Comparison of ENCODE assay signal across 26 cellular contexts in genomic region chr1:54614558-54614957, GRCh38. TPM values are rescaled to one million over a fixed set of nuclear protein-coding genes. Genes with fewer than 3 reads are reported as not detected.
DNase-seq lines count a peak whose midpoint lies in the region; ATAC-seq, FAIRE-seq and TF ChIP-seq lines count a peak whose summit lies in the region.
"Had no signal": no experiment of that assay in that cellular context is flagged by ENCODE, and none has a peak within 500 bp of the region (broad histone marks: within the 10 kb centered on the region; RNA-seq: fewer than 3 reads in every experiment).

No MANE protein-coding gene starts in this region.

- FAIRE-seq in kidney (lab: Jason Lieb, UNC): no peak
- FAIRE-seq in small intestine (lab: Jason Lieb, UNC): no peak
- FAIRE-seq: D721Med, RCC 7860 had no signal

- no peak overlapping the region for H3K4me2 ChIP-seq in trophoblast cell (ENCODE audit: low read length)

- H2AFZ ChIP-seq in trophoblast cell (ENCODE audit: insufficient read depth, low read length, poor library complexity): no peak overlapping the region

- no peak for ATAC-seq in naive thymus-derived CD8-positive, alpha-beta T cell

- no peak overlapping the region for H3K18ac ChIP-seq in trophoblast cell (ENCODE audit: low read length)

- H3K36me3 ChIP-seq in Caco-2 (ENCODE audit: control insufficient read depth, insufficient read depth, low read length) (no peaks in the 10 kb centered on the region), HEK293 (ENCODE audit: control insufficient read depth in 2 of 2, insufficient read depth in 1 of 2, low read length in 2 of 2) (no peaks in the 10 kb centered on the region), kidney (ENCODE audit: control insufficient read depth in 1 of 2, insufficient read depth in 2 of 2, low read length in 2 of 2) (peaks cover 0 to 17% of the 10 kb centered on the region in 2 donors), small intestine (ENCODE audit: control insufficient read depth in 2 of 2, insufficient read depth in 2 of 2, low read length in 2 of 2) (no peaks in the 10 kb centered on the region), trophoblast cell (ENCODE audit: control insufficient read depth in 1 of 2, insufficient read depth in 2 of 2, low read length in 2 of 2) (no peaks in the 10 kb centered on the region)

- H3K4ac ChIP-seq in trophoblast cell (ENCODE audit: low read depth, low read length): no peak overlapping the region

- peaks cover under 1% of the 10 kb centered on the region for H3K36me3 Mint-ChIP-seq in Caco-2 (ENCODE audit: insufficient read depth, unreplicated experiment)
- H3K36me3 Mint-ChIP-seq in naive thymus-derived CD8-positive, alpha-beta T cell: no peaks in the 10 kb centered on the region
- H3K36me3 Mint-ChIP-seq: CD8-positive, alpha-beta memory T cell had no signal

- CTCF ChIA-PET in Caco-2 (lab: Charles Lee): no interaction called here
- CTCF ChIA-PET in HEK293 (lab: Yijun Ruan, JAX): interaction anchor here (0.6 kb wide), 1 partner anchor 1055 kb away, joined by 3 read pairs; no protein-coding TSS in a partner anchor

- no peak overlapping the region for H4K8ac ChIP-seq in trophoblast cell (ENCODE audit: low read depth, low read length)

- peaks cover 2% of the 10 kb centered on the region for H3K79me1 ChIP-seq in trophoblast cell (ENCODE audit: low read length)

- DNase-seq in Caco-2 (no peak), kidney (peak; percentile 57), small intestine (peak; percentile 49), RPMI8226 (no peak), trophoblast cell (no peak)
- DNase-seq in naive thymus-derived CD8-positive, alpha-beta T cell: no peak
- DNase-seq: CD8-positive, alpha-beta memory T cell; EL; GF-D8; GOT3; HFFc6; KG1; NCI-H1092 treated with DMSO at 0.1 percent for 48 hours; NCI-H146; NCI-H2029; NCI-H2227 treated with DMSO at 0.1 percent for 48 hours; NCI-H510A; SHP77; SW 1271 had no signal

- H3K27ac Mint-ChIP-seq in Caco-2 (ENCODE audit: unreplicated experiment): peak overlapping the region; percentile 20
- H3K27ac Mint-ChIP-seq in naive thymus-derived CD8-positive, alpha-beta T cell: no peak overlapping the region
- H3K27ac Mint-ChIP-seq: HFFc6 had no signal

- intact Hi-C loops in Caco-2 (cut with micrococcal nuclease; ENCODE audit: unreplicated experiment): no loop called here
- intact Hi-C loops in kidney (cut with DNase I): no loop called here

- peaks cover 2% of the 10 kb centered on the region for H3K79me2 ChIP-seq in trophoblast cell (ENCODE audit: control insufficient read depth, insufficient read depth, low read length, poor library complexity)

- no peak overlapping the region for H2BK120ac ChIP-seq in trophoblast cell (ENCODE audit: insufficient read depth, low read length, poor library complexity)

- H2BK5ac ChIP-seq in trophoblast cell (ENCODE audit: low read depth, low read length, poor library complexity): no peak overlapping the region

- no peak overlapping the region for H2AK5ac ChIP-seq in trophoblast cell (ENCODE audit: low read length)

- H3K27ac ChIP-seq in HEK293 (ENCODE audit: extremely low read depth, low read depth, low read length) (no peak overlapping the region), kidney (ENCODE audit: low read depth in 2 of 2, low read length in 2 of 2) (no peak overlapping the region), small intestine (ENCODE audit: low read depth in 1 of 2, low read length in 1 of 2) (no peak overlapping the region), trophoblast cell (ENCODE audit: low read depth, low read length) (no peak overlapping the region)
- H3K27ac ChIP-seq: C4-2B had no signal

- no peaks in the 10 kb centered on the region for H3K9me3 Mint-ChIP-seq in Caco-2 (ENCODE audit: unreplicated experiment)
- H3K9me3 Mint-ChIP-seq in naive thymus-derived CD8-positive, alpha-beta T cell: no peaks in the 10 kb centered on the region
- H3K9me3 Mint-ChIP-seq: CD8-positive, alpha-beta memory T cell; HFFc6 had no signal

- no TSS peak for BruUV-seq in Caco-2 (replicated peaks; lab: Mats Ljungman, UMichigan)

- H3K9me3 ChIP-seq in Caco-2 (no peaks in the 10 kb centered on the region), HEK293 (ENCODE audit: control insufficient read depth, insufficient read depth, low read depth, low read length) (no peaks in the 10 kb centered on the region), kidney (ENCODE audit: control insufficient read depth in 1 of 2, low read length in 2 of 2) (no peaks in the 10 kb centered on the region), small intestine (ENCODE audit: control insufficient read depth, low read depth) (no peaks in the 10 kb centered on the region), trophoblast cell (ENCODE audit: insufficient read depth, low read depth, low read length) (no peaks in the 10 kb centered on the region)

- H3K27me3 ChIP-seq in Caco-2 (replicated peaks; ENCODE audit: control insufficient read depth, insufficient read depth, low read length): no peaks in the 10 kb centered on the region
- H3K27me3 ChIP-seq in small intestine (ENCODE audit: control insufficient read depth in 2 of 2, insufficient read depth in 2 of 2, low read length in 2 of 2): no peaks in the 10 kb centered on the region
- H3K27me3 ChIP-seq in trophoblast cell (ENCODE audit: insufficient read depth, low read length): no peaks in the 10 kb centered on the region

- H3K14ac ChIP-seq in trophoblast cell (ENCODE audit: low read length): no peak overlapping the region

- no peak overlapping the region for H3K23ac ChIP-seq in trophoblast cell (ENCODE audit: low read length)

- peaks cover 17% of the 10 kb centered on the region for H3K4me1 Mint-ChIP-seq in Caco-2 (ENCODE audit: low read depth, unreplicated experiment)
- no peaks in the 10 kb centered on the region for H3K4me1 Mint-ChIP-seq in naive thymus-derived CD8-positive, alpha-beta T cell
- H3K4me1 Mint-ChIP-seq: CD8-positive, alpha-beta memory T cell had no signal

- POLR2A ChIA-PET in Caco-2 (lab: Charles Lee) (no interaction called here), HEK293 (lab: Yijun Ruan, JAX) (no interaction called here)
- POLR2A ChIA-PET in naive thymus-derived CD8-positive, alpha-beta T cell (lab: Charles Lee): no interaction called here

- H3K4me3 Mint-ChIP-seq in Caco-2 (ENCODE audit: unreplicated experiment): no peak overlapping the region
- no peak overlapping the region for H3K4me3 Mint-ChIP-seq in naive thymus-derived CD8-positive, alpha-beta T cell
- H3K4me3 Mint-ChIP-seq: HFFc6 had no signal

- no peak overlapping the region for H4K91ac ChIP-seq in trophoblast cell (ENCODE audit: low read depth, low read length)

- H4K12ac ChIP-seq in trophoblast cell (ENCODE audit: low read depth, low read length): no peak overlapping the region

- WGBS in small intestine, 3 donors: 49 to 65% (median 60%) methylated on average over 7 of the region's 7 CpGs
- no CpG with 5 or more reads among the region's 7 CpGs for WGBS in trophoblast cell (ENCODE audit: extremely low coverage, insufficient coverage, insufficient read length)

- H3K4me1 ChIP-seq in Caco-2 (peaks cover 11% of the 10 kb centered on the region), HEK293 (ENCODE audit: control insufficient read depth, insufficient read depth, low read length) (no peaks in the 10 kb centered on the region), kidney (ENCODE audit: control insufficient read depth in 1 of 2, insufficient read depth in 1 of 2, low read depth in 1 of 2, low read length in 2 of 2) (peaks cover 5% of the 10 kb centered on the region in 2 donors), small intestine (ENCODE audit: control insufficient read depth in 2 of 2, insufficient read depth in 1 of 2, low read depth in 1 of 2, low read length in 1 of 2) (no peaks in the 10 kb centered on the region), trophoblast cell (ENCODE audit: control insufficient read depth in 1 of 2, insufficient read depth in 2 of 2, low read length in 2 of 2) (peaks cover 10 to 14% of the 10 kb centered on the region in 2 experiments)

- no peak overlapping the region for H2BK12ac ChIP-seq in trophoblast cell (ENCODE audit: low read length)

- H3K9ac ChIP-seq in kidney (ENCODE audit: low read length in 2 of 2) (no peak overlapping the region), trophoblast cell (ENCODE audit: low read length) (no peak overlapping the region)

- TF ChIP-seq CTCF in Caco-2 (IDR thresholded peaks at IDR 0.05; ENCODE audit: insufficient read depth in 1 of 2, low read depth in 1 of 2, low read length in 1 of 2, severe bottlenecking in 1 of 2, unreplicated experiment in 1 of 2) (no peak), HEK293 (tag by site-specific recombination; IDR thresholded peaks at IDR 0.05) (no peak), kidney (IDR thresholded peaks at IDR 0.05; ENCODE audit: borderline replicate concordance, extremely low read depth, insufficient read depth) (no peak)

- H3K4me3 ChIP-seq in Caco-2 (ENCODE audit: low read depth, low read length) (no peak overlapping the region), HEK293 (ENCODE audit: low read depth, low read length) (no peak overlapping the region), kidney (ENCODE audit: low read length in 2 of 2) (no peak overlapping the region), small intestine (ENCODE audit: low read depth in 1 of 2, low read length in 2 of 2) (no peak overlapping the region), trophoblast cell (ENCODE audit: low read depth, low read length) (no peak overlapping the region)

- H3K27me3 Mint-ChIP-seq in Caco-2 (ENCODE audit: insufficient read depth, unreplicated experiment): no peaks in the 10 kb centered on the region
- H3K27me3 Mint-ChIP-seq in naive thymus-derived CD8-positive, alpha-beta T cell: no peaks in the 10 kb centered on the region

TF ChIP-seq in HEK293, 187 proteins besides CTCF, POLR2A, EP300 and RAD21 (continues in another document):
- TF ChIP-seq ZIC2 (tag by site-specific recombination; IDR thresholded peaks at IDR 0.05): 0 out of 2 replicates have a peak, but pooled peaks have one; percentile 8
- no peak for TF ChIP-seq ZNF248 (tag by site-specific recombination; IDR thresholded peaks at IDR 0.05)

RNA-seq across cellular contexts. Expression of gene FAM151A, which starts 8.8 kb away (rescaled TPM):
- 21.4 and 22.3 TPM in 2 replicates for total RNA-seq in Caco-2 (2022)
- not detected for total RNA-seq in kidney
- polyA plus RNA-seq in kidney (ENCODE audit: insufficient read depth, low read depth, low replicate concordance): 237 TPM
- 1 to 10 TPM; 1.4 to 1.8 (median 1.5) TPM for polyA plus RNA-seq in small intestine
- total RNA-seq in naive thymus-derived CD8-positive, alpha-beta T cell: not detected
- polyA plus RNA-seq in naive thymus-derived CD8-positive, alpha-beta T cell: not detected
- polyA plus RNA-seq in trophoblast cell (2013): 0.18 and 0.21 TPM in 2 replicates
- total RNA-seq: A172; CD8-positive, alpha-beta memory T cell; HFFc6; HT1080 had no signal
- polyA plus RNA-seq: AG04450; CD8-positive, alpha-beta memory T cell had no signal

RNA-seq across cellular contexts. Expression of gene MROH7, which starts 27.0 kb away (rescaled TPM):
- total RNA-seq in Caco-2 (2022) (0.30 TPM in 1 of 2 replicates, not detected in the other), kidney (5.4 TPM)
- polyA plus RNA-seq in kidney (ENCODE audit: insufficient read depth, low read depth, low replicate concordance) (3.8 TPM), small intestine (1 to 10 TPM; 1.3 to 8.6 (median 4.5) TPM)
- total RNA-seq in naive thymus-derived CD8-positive, alpha-beta T cell: under 1 TPM in 1 of 2 experiments, not detected in 1; 0.18 TPM
- not detected for polyA plus RNA-seq in naive thymus-derived CD8-positive, alpha-beta T cell
- polyA plus RNA-seq in trophoblast cell (2013): 0.16 and 0.24 TPM in 2 replicates
- total RNA-seq: A172; CD8-positive, alpha-beta memory T cell; HT1080 had no signal
- polyA plus RNA-seq: AG04450; CD8-positive, alpha-beta memory T cell had no signal

Comparison
In these comparisons a context has a peak if more than half of its experiments do, and no peak if none do; other contexts are left out.
1. DNase-seq: peak in kidney (single experiment) and small intestine (single experiment); none in Caco-2 (0 of 2), naive thymus-derived CD8-positive, alpha-beta T cell (0 of 10), RPMI8226 (single experiment) and trophoblast cell (0 of 2).
2. RNA of gene FAM151A, which starts 8.8 kb away (total RNA-seq): 21.4 to 22.3 TPM in Caco-2; not detected in kidney (single experiment) and not detected in naive thymus-derived CD8-positive, alpha-beta T cell; every median in the first group is over 10 times any median in the second.